22 cellular contexts compared by ENCODE assay signal in genomic region chr1:239558559-239558958, GRCh38.
A peak's percentile ranks its signal among the peaks of the same experiment; 100 is the strongest.
DNase-seq lines count a peak whose midpoint lies in the region; ATAC-seq, FAIRE-seq and TF ChIP-seq lines count a peak whose summit lies in the region.
"Had no signal": no experiment of that assay in that cellular context is flagged by ENCODE, and none has a peak within 500 bp of the region (broad histone marks: within the 10 kb centered on the region; RNA-seq: fewer than 3 reads in every experiment).

No MANE protein-coding gene starts in this region.

- H3K4me3 ChIP-seq in RWPE2 (ENCODE audit: severe bottlenecking), result no peak overlapping the region
- no peak overlapping the region for H3K4me3 ChIP-seq in pancreas
- H3K4me3 ChIP-seq: GM23338, HAP-1, K562, SJCRH30 had no signal

- DNase-seq in activated naive CD4-positive, alpha-beta T cell (lab: John Stamatoyannopoulos, UW), result no peak
- DNase-seq in DMS53 (lab: John Stamatoyannopoulos, UW) (peak; percentile 45), RWPE2 (ENCODE audit: low spot score) (no peak), pancreas (no peak), NCI-H1105 (lab: John Stamatoyannopoulos, UW) (no peak), GM19238 (ENCODE audit: insufficient read length, low spot score) (no peak)
- DNase-seq: CD8-positive, alpha-beta T cell; NCI-H2029; NCI-H446 treated with DMSO at 0.1 percent for 48 hours; NCI-H526; NCI-H82; SJCRH30 had no signal

- WGBS in pancreas, 2 donors, result 70 to 71% methylated on average over 2 of the region's 2 CpGs

- TF ChIP-seq CTCF in RWPE2 (IDR thresholded peaks at IDR 0.05; ENCODE audit: poor library complexity, severe bottlenecking) (no peak), pancreas (IDR thresholded peaks at IDR 0.05) (no peak)

- H3K27me3 ChIP-seq in RWPE2 (ENCODE audit: insufficient read depth, poor library complexity, severe bottlenecking) (no peaks in the 10 kb centered on the region), pancreas (no peaks in the 10 kb centered on the region)
- H3K27me3 ChIP-seq: SJCRH30 had no signal

- no peaks in the 10 kb centered on the region for H3K9me3 ChIP-seq in RWPE2 (ENCODE audit: severe bottlenecking)
- H3K9me3 ChIP-seq in pancreas, result no peaks in the 10 kb centered on the region
- H3K9me3 ChIP-seq: HAP-1, SJCRH30 had no signal

- peak overlapping the region; percentile 15 for H3K4me3 Mint-ChIP-seq in activated naive CD4-positive, alpha-beta T cell treated with anti-CD3 and anti-CD28 coated beads, Interleukin-2, amount 50 U/mL, for 24 hours
- H3K4me3 Mint-ChIP-seq: B cell; CD8-positive, alpha-beta T cell; GM23338 had no signal

- H3K4me1 Mint-ChIP-seq in activated naive CD4-positive, alpha-beta T cell treated with anti-CD3 and anti-CD28 coated beads, Interleukin-2, amount 50 U/mL, for 24 hours, result peaks cover 16% of the 10 kb centered on the region

- no peaks in the 10 kb centered on the region for H3K9me3 Mint-ChIP-seq in activated naive CD4-positive, alpha-beta T cell treated with anti-CD3 and anti-CD28 coated beads, Interleukin-2, amount 50 U/mL, for 24 hours
- H3K9me3 Mint-ChIP-seq: CD8-positive, alpha-beta T cell; GM23338 had no signal

- H3K27ac ChIP-seq in RWPE2 (ENCODE audit: poor library complexity, severe bottlenecking) (no peak overlapping the region), pancreas (no peak overlapping the region)
- H3K27ac ChIP-seq: C4-2B, SJCRH30 had no signal

- H3K27ac Mint-ChIP-seq in activated naive CD4-positive, alpha-beta T cell treated with anti-CD3 and anti-CD28 coated beads, Interleukin-2, amount 50 U/mL, for 24 hours, result no peak overlapping the region
- H3K27ac Mint-ChIP-seq: B cell; CD8-positive, alpha-beta T cell; GM23338 had no signal

- H3K36me3 ChIP-seq in RWPE2 (ENCODE audit: low read depth) (no peaks in the 10 kb centered on the region), pancreas (no peaks in the 10 kb centered on the region)
- H3K36me3 ChIP-seq: HAP-1, SJCRH30 had no signal

- no peak for FAIRE-seq in pancreas (lab: Jason Lieb, UNC)
- FAIRE-seq: G401.6, HTR-8/SVneo, K562 had no signal

- H3K27me3 Mint-ChIP-seq in activated naive CD4-positive, alpha-beta T cell treated with anti-CD3 and anti-CD28 coated beads, Interleukin-2, amount 50 U/mL, for 24 hours, result no peaks in the 10 kb centered on the region
- H3K27me3 Mint-ChIP-seq: B cell had no signal

- no peaks in the 10 kb centered on the region for H3K36me3 Mint-ChIP-seq in activated naive CD4-positive, alpha-beta T cell treated with anti-CD3 and anti-CD28 coated beads, Interleukin-2, amount 50 U/mL, for 24 hours
- H3K36me3 Mint-ChIP-seq: CD8-positive, alpha-beta T cell had no signal

- H3K4me1 ChIP-seq in RWPE2 (ENCODE audit: insufficient read depth, poor library complexity, severe bottlenecking) (peaks cover 12% of the 10 kb centered on the region), pancreas (peaks cover 0 to 9% (median 8%) of the 10 kb centered on the region in 3 donors)
- H3K4me1 ChIP-seq: HAP-1, SJCRH30 had no signal

- intact Hi-C loops in pancreas (cut with DNase I), result no loop called here

- peak; percentile 27; the same call in 2 of the 3 replicates for ATAC-seq in RWPE2 (ENCODE audit: low read depth)
- peak; percentile 58 to 74 (median 70) for ATAC-seq in pancreas
- ATAC-seq: CD8-positive, alpha-beta T cell; GM23338; K562; Right ventricle myocardium inferior; SK-N-SH treated with all-trans-retinoic acid at 6 μM for 48 hours had no signal
